ENCODE assay signal across 1 cellular context in genomic region chr10:46526682-46527038, GRCh38.
TF ChIP-seq lines count a peak whose summit lies in the region.

No MANE protein-coding gene starts in this region.

TF ChIP-seq in IMR-90, 13 proteins besides CTCF, POLR2A, EP300 and RAD21 (continued from another document):
- TF ChIP-seq, protein P1, sequence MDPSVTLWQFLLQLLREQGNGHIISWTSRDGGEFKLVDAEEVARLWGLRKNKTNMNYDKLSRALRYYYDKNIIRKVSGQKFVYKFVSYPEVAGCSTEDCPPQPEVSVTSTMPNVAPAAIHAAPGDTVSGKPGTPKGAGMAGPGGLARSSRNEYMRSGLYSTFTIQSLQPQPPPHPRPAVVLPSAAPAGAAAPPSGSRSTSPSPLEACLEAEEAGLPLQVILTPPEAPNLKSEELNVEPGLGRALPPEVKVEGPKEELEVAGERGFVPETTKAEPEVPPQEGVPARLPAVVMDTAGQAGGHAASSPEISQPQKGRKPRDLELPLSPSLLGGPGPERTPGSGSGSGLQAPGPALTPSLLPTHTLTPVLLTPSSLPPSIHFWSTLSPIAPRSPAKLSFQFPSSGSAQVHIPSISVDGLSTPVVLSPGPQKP (IDR thresholded peaks at IDR 0.05; ENCODE audit: borderline replicate concordance, low read depth, low read length) = no peak
TF ChIP-seq in IMR-90: peak in this region for 0.
